In the genomic region with DNA sequence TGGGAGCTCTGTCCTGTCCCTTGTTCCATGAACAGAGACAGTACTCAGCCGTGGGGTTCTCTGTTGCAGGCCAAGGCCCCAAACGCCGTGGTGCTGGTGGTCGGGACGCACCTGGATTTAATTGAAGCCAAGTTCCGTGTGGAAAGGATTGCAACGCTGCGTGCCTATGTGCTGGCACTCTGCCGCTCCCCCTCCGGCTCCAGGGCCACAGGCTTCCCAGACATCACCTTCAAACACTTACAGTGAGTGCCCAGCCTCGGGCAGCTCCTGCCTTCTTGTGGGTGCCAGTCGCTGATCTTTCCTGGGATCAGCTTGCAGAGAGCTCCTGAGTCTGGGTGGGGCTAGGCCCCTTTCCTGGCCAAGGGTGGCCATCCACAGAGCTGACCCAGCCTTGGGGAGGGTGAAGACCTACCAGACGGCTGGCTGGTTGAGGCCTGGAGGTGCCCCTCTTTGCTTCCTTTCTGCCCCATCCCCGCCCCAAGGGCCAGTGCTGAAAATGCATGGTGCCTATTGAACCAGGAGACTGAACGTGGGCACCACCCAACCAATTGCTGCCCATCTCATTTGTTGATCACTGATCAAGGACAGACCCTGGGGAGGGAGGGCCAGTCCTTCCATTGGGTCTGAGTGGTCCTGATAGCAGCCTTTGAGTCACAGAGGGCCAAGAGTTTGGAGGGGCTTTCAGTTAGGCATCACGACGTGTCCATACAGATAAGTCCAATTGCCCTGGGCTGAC, we compare ENCODE assay signal across 21 cellular contexts.
DNase-seq lines count a peak whose midpoint lies in the region; TF ChIP-seq lines count a peak whose summit lies in the region.
"Had no signal": no experiment of that assay in that cellular context is flagged by ENCODE, and none has a peak within 500 bp of the region (broad histone marks: within the 10 kb centered on the region; RNA-seq: fewer than 3 reads in every experiment).

No MANE protein-coding gene starts in this region.

- TF ChIP-seq CTCF in neural crest cell (conservative IDR thresholded peaks at IDR 0.05) (no peak), testis (IDR thresholded peaks at IDR 0.05) (no peak)

- no peaks in the 10 kb centered on the region for H3K9me3 Mint-ChIP-seq in activated CD4-positive, alpha-beta memory T cell treated with anti-CD3 and anti-CD28 coated beads, Interleukin-2, amount 10 ng/mL, durations not matched to agents 7 days and 5 days
- no peaks in the 10 kb centered on the region for H3K9me3 Mint-ChIP-seq in activated CD4-positive, alpha-beta memory T cell treated with anti-CD3 and anti-CD28 coated beads for 36 hours
- H3K9me3 Mint-ChIP-seq in neural crest cell = no peaks in the 10 kb centered on the region
- H3K9me3 Mint-ChIP-seq in CD4-positive, alpha-beta memory T cell = no peaks in the 10 kb centered on the region
- H3K9me3 Mint-ChIP-seq: CD8-positive, alpha-beta T cell; naive B cell had no signal

- H3K4me3 ChIP-seq in testis = no peak overlapping the region
- no peak overlapping the region for H3K4me3 ChIP-seq in CD4-positive, alpha-beta memory T cell (ENCODE audit: low read length in 2 of 2)
- H3K4me3 ChIP-seq: gastrocnemius medialis, MG63, thyroid gland had no signal

- peaks cover 48% of the 10 kb centered on the region for H3K4me1 ChIP-seq in testis
- H3K4me1 ChIP-seq in CD4-positive, alpha-beta memory T cell (ENCODE audit: insufficient read depth, low read length) = no peaks in the 10 kb centered on the region
- H3K4me1 ChIP-seq: gastrocnemius medialis, parathyroid adenoma, thyroid gland had no signal

- no peak for TF ChIP-seq POLR2A in testis (IDR thresholded peaks at IDR 0.05)

- CTCF ChIA-PET in activated CD4-positive, alpha-beta memory T cell treated with anti-CD3 and anti-CD28 coated beads, Interleukin-2, amount 10 ng/mL, durations not matched to agents 7 days and 5 days (lab: Charles Lee) = no interaction called here
- CTCF ChIA-PET in activated CD4-positive, alpha-beta memory T cell treated with anti-CD3 and anti-CD28 coated beads for 36 hours (lab: Charles Lee) = no interaction called here
- CTCF ChIA-PET in CD4-positive, alpha-beta memory T cell (lab: Charles Lee; ENCODE audit: partially characterized antibody) = interaction anchor here (0.8 to 8.7 kb wide), 2 partner anchors 12 to 17 kb away, joined by 3 to 64 read pairs; no protein-coding TSS in a partner anchor

- POLR2A ChIA-PET in activated CD4-positive, alpha-beta memory T cell treated with anti-CD3 and anti-CD28 coated beads, Interleukin-2, amount 10 ng/mL, durations not matched to agents 7 days and 5 days (lab: Charles Lee) = no interaction called here
- POLR2A ChIA-PET in activated CD4-positive, alpha-beta memory T cell treated with anti-CD3 and anti-CD28 coated beads for 36 hours (lab: Charles Lee) = no interaction called here
- POLR2A ChIA-PET in CD4-positive, alpha-beta memory T cell (lab: Charles Lee; ENCODE audit: partially characterized antibody) = no interaction called here

- DNase-seq in activated CD4-positive, alpha-beta memory T cell treated with anti-CD3 and anti-CD28 coated beads, Interleukin-2, amount 10 ng/mL, durations not matched to agents 7 days and 5 days = peak; percentile 12
- no peak for DNase-seq in activated CD4-positive, alpha-beta memory T cell treated with anti-CD3 and anti-CD28 coated beads for 36 hours
- peak; percentile 31 for DNase-seq in ecto neural progenitor cell (ENCODE audit: low spot score)
- peak; percentile 0 for DNase-seq in neural crest cell (ENCODE audit: low read depth, low spot score)
- peak; percentile 13 for DNase-seq in testis
- no peak for DNase-seq in occipital lobe (lab: John Stamatoyannopoulos, UW)
- DNase-seq in CD4-positive, alpha-beta memory T cell = no peak
- no peak for DNase-seq in NCI-H526 (lab: John Stamatoyannopoulos, UW)
- DNase-seq: DMS153; effector memory CD4-positive, alpha-beta T cell; gastrocnemius medialis; H7; MG63; naive B cell; NCI-H1417 treated with DMSO at 0.1 percent for 48 hours; NCI-H510A treated with DMSO at 0.1 percent for 48 hours; thyroid gland had no signal

- H3K36me3 ChIP-seq in testis (ENCODE audit: low read depth, missing control alignments) = no peaks in the 10 kb centered on the region
- no peaks in the 10 kb centered on the region for H3K36me3 ChIP-seq in CD4-positive, alpha-beta memory T cell (ENCODE audit: insufficient read depth, low read length)
- H3K36me3 ChIP-seq: gastrocnemius medialis, thyroid gland had no signal

- H3K4me1 Mint-ChIP-seq in activated CD4-positive, alpha-beta memory T cell treated with anti-CD3 and anti-CD28 coated beads, Interleukin-2, amount 10 ng/mL, durations not matched to agents 7 days and 5 days = no peaks in the 10 kb centered on the region
- H3K4me1 Mint-ChIP-seq in activated CD4-positive, alpha-beta memory T cell treated with anti-CD3 and anti-CD28 coated beads for 36 hours (ENCODE audit: low read depth) = no peaks in the 10 kb centered on the region
- peaks cover 48% of the 10 kb centered on the region for H3K4me1 Mint-ChIP-seq in neural crest cell
- no peaks in the 10 kb centered on the region for H3K4me1 Mint-ChIP-seq in CD4-positive, alpha-beta memory T cell
- H3K4me1 Mint-ChIP-seq: naive B cell had no signal

- no peaks in the 10 kb centered on the region for H3K9me3 ChIP-seq in testis
- no peaks in the 10 kb centered on the region for H3K9me3 ChIP-seq in CD4-positive, alpha-beta memory T cell (ENCODE audit: control insufficient read depth in 1 of 2, low read length in 2 of 2)
- H3K9me3 ChIP-seq: gastrocnemius medialis, MG63, thyroid gland had no signal

- H3K4me3 Mint-ChIP-seq in activated CD4-positive, alpha-beta memory T cell treated with anti-CD3 and anti-CD28 coated beads, Interleukin-2, amount 10 ng/mL, durations not matched to agents 7 days and 5 days = no peak overlapping the region
- no peak overlapping the region for H3K4me3 Mint-ChIP-seq in activated CD4-positive, alpha-beta memory T cell treated with anti-CD3 and anti-CD28 coated beads for 36 hours
- no peak overlapping the region for H3K4me3 Mint-ChIP-seq in neural crest cell
- no peak overlapping the region for H3K4me3 Mint-ChIP-seq in CD4-positive, alpha-beta memory T cell
- H3K4me3 Mint-ChIP-seq: activated naive CD8-positive, alpha-beta T cell; CD8-positive, alpha-beta T cell; naive B cell had no signal

- no peaks in the 10 kb centered on the region for H3K27me3 ChIP-seq in testis
- no peaks in the 10 kb centered on the region for H3K27me3 ChIP-seq in CD4-positive, alpha-beta memory T cell (ENCODE audit: insufficient read depth, low read length)
- H3K27me3 ChIP-seq: gastrocnemius medialis, MG63, thyroid gland had no signal

- H3K27ac Mint-ChIP-seq in activated CD4-positive, alpha-beta memory T cell treated with anti-CD3 and anti-CD28 coated beads, Interleukin-2, amount 10 ng/mL, durations not matched to agents 7 days and 5 days = no peak overlapping the region
- no peak overlapping the region for H3K27ac Mint-ChIP-seq in activated CD4-positive, alpha-beta memory T cell treated with anti-CD3 and anti-CD28 coated beads for 36 hours
- no peak overlapping the region for H3K27ac Mint-ChIP-seq in neural crest cell (ENCODE audit: unreplicated experiment)
- no peak overlapping the region for H3K27ac Mint-ChIP-seq in CD4-positive, alpha-beta memory T cell
- H3K27ac Mint-ChIP-seq: activated naive CD8-positive, alpha-beta T cell; CD8-positive, alpha-beta T cell had no signal

- intact Hi-C loops in activated CD4-positive, alpha-beta memory T cell treated with anti-CD3 and anti-CD28 coated beads for 36 hours (cut with micrococcal nuclease) = no loop called here
- intact Hi-C loops in testis (cut with DNase I; ENCODE audit: low total_unique reads) = no loop called here
- intact Hi-C loops in CD4-positive, alpha-beta memory T cell (cut with micrococcal nuclease) = no loop called here

- peak overlapping the region in 1 of 2 donors; percentile 1 for H3K27ac ChIP-seq in testis
- H3K27ac ChIP-seq in CD4-positive, alpha-beta memory T cell (ENCODE audit: low read depth, low read length) = no peak overlapping the region
- H3K27ac ChIP-seq: 22Rv1, gastrocnemius medialis, parathyroid adenoma, thyroid gland had no signal

- peaks cover 13% of the 10 kb centered on the region for H3K27me3 Mint-ChIP-seq in activated CD4-positive, alpha-beta memory T cell treated with anti-CD3 and anti-CD28 coated beads, Interleukin-2, amount 10 ng/mL, durations not matched to agents 7 days and 5 days
- peaks cover 4% of the 10 kb centered on the region for H3K27me3 Mint-ChIP-seq in activated CD4-positive, alpha-beta memory T cell treated with anti-CD3 and anti-CD28 coated beads for 36 hours
- peaks cover 4% of the 10 kb centered on the region for H3K27me3 Mint-ChIP-seq in neural crest cell (ENCODE audit: low read depth)
- H3K27me3 Mint-ChIP-seq in CD4-positive, alpha-beta memory T cell = peaks cover 2 to 11% of the 10 kb centered on the region in 2 donors
- H3K27me3 Mint-ChIP-seq: activated naive CD8-positive, alpha-beta T cell; naive B cell had no signal

- no peaks in the 10 kb centered on the region for H3K36me3 Mint-ChIP-seq in activated CD4-positive, alpha-beta memory T cell treated with anti-CD3 and anti-CD28 coated beads, Interleukin-2, amount 10 ng/mL, durations not matched to agents 7 days and 5 days (ENCODE audit: low read depth)
- H3K36me3 Mint-ChIP-seq in activated CD4-positive, alpha-beta memory T cell treated with anti-CD3 and anti-CD28 coated beads for 36 hours = no peaks in the 10 kb centered on the region
- H3K36me3 Mint-ChIP-seq in neural crest cell (ENCODE audit: low read depth) = no peaks in the 10 kb centered on the region
- H3K36me3 Mint-ChIP-seq in CD4-positive, alpha-beta memory T cell = no peaks in the 10 kb centered on the region
- H3K36me3 Mint-ChIP-seq: activated naive CD8-positive, alpha-beta T cell; CD8-positive, alpha-beta T cell had no signal

- WGBS in testis, 2 donors = 89 to 90% methylated on average over 16 to 17 of the region's 17 CpGs

Comparison
In these comparisons a context has a peak if more than half of its experiments do, and no peak if none do; other contexts are left out.
1. DNase-seq: peak in activated CD4-positive, alpha-beta memory T cell treated with anti-CD3 and anti-CD28 coated beads, Interleukin-2, amount 10 ng/mL, durations not matched to agents 7 days and 5 days (single experiment), ecto neural progenitor cell (single experiment), neural crest cell (single experiment) and testis (single experiment); none in activated CD4-positive, alpha-beta memory T cell treated with anti-CD3 and anti-CD28 coated beads for 36 hours (single experiment), occipital lobe (single experiment), CD4-positive, alpha-beta memory T cell (0 of 5) and NCI-H526 (0 of 2).